In genomic region chr10:87095241-87095945, GRCh38 we compare ENCODE assay signal across 8 cellular contexts. TPM values are rescaled to one million over a fixed set of nuclear protein-coding genes. Genes with fewer than 3 reads are reported as not detected.
DNase-seq lines count a peak whose midpoint lies in the region; ATAC-seq, FAIRE-seq and TF ChIP-seq lines count a peak whose summit lies in the region.

No MANE protein-coding gene starts in this region.

- no peaks in the 10 kb centered on the region for H3K9me2 ChIP-seq in DOHH2 (replicated peaks; ENCODE audit: control insufficient read depth, low read length)

- H3K9ac ChIP-seq in HUES6 (ENCODE audit: low read length): peak overlapping the region; percentile 96

- H3K27me3 ChIP-seq in DOHH2 (ENCODE audit: control insufficient read depth, low read length) (no peaks in the 10 kb centered on the region), HUES6 (ENCODE audit: control insufficient read depth, insufficient read depth, low read length) (no peaks in the 10 kb centered on the region), left ventricle myocardium inferior (ENCODE audit: low read depth) (no peaks in the 10 kb centered on the region), psoas muscle (ENCODE audit: insufficient read depth in 3 of 3, low read length in 2 of 3) (no peaks in the 10 kb centered on the region)

- peak; percentile 63 for DNase-seq in T follicular helper cell (ENCODE audit: low read depth)
- peak; percentile 85 for DNase-seq in left ventricle myocardium inferior
- DNase-seq in psoas muscle: peak; percentile 90 to 92
- DNase-seq in urothelium cell line (ENCODE audit: low spot score): peak; percentile 83

- peaks cover 56% of the 10 kb centered on the region for H3K36me3 ChIP-seq in DOHH2 (ENCODE audit: control insufficient read depth, low read length)
- peaks cover 6% of the 10 kb centered on the region for H3K36me3 ChIP-seq in HUES6 (ENCODE audit: control insufficient read depth, insufficient read depth, low read length)
- H3K36me3 ChIP-seq in left ventricle myocardium inferior: peaks cover 22% of the 10 kb centered on the region
- peaks cover 0 to 32% of the 10 kb centered on the region in 2 donors for H3K36me3 ChIP-seq in psoas muscle (ENCODE audit: insufficient read depth in 1 of 2, low read depth in 1 of 2)

- H3K4me3 ChIP-seq in DOHH2 (ENCODE audit: low read length) (peak overlapping the region; percentile 93), HUES6 (ENCODE audit: low read depth, low read length) (peak overlapping the region; percentile 91), left ventricle myocardium inferior (peak overlapping the region; percentile 83), psoas muscle (peak overlapping the region; percentile 77)

- WGBS in adipose tissue, 3 donors: 0 to 1% (median 1%) methylated on average over 47 to 59 of the region's 59 CpGs
- 1% methylated on average over 41 to 59 of the region's 59 CpGs for WGBS in psoas muscle, 3 donors

- no peak for FAIRE-seq in urothelium cell line (lab: Jason Lieb, UNC)

- intact Hi-C loops in left ventricle myocardium inferior (cut with micrococcal nuclease) (no loop called here), psoas muscle (cut with DNase I) (loop anchor here (10.0 kb wide), 1 partner anchor 121 kb away; no protein-coding TSS in a partner anchor)

- peaks cover 41% of the 10 kb centered on the region for H3K4me1 ChIP-seq in DOHH2 (ENCODE audit: control insufficient read depth, low read length)
- H3K4me1 ChIP-seq in HUES6 (ENCODE audit: control insufficient read depth, insufficient read depth, low read length): peaks cover 21% of the 10 kb centered on the region
- H3K4me1 ChIP-seq in left ventricle myocardium inferior: peaks cover 50% of the 10 kb centered on the region
- peaks cover 28% of the 10 kb centered on the region for H3K4me1 ChIP-seq in psoas muscle

- H3K27ac ChIP-seq in DOHH2 (ENCODE audit: low read depth, low read length): peak overlapping the region; percentile 78
- H3K27ac ChIP-seq in HUES6 (ENCODE audit: low read depth, low read length): peak overlapping the region; percentile 65
- peak overlapping the region; percentile 83 for H3K27ac ChIP-seq in adipose tissue (ENCODE audit: low read depth, low read length)
- H3K27ac ChIP-seq in left ventricle myocardium inferior (replicated peaks): peak overlapping the region; percentile 99
- peak overlapping the region; percentile 98 for H3K27ac ChIP-seq in psoas muscle

- ATAC-seq in GM21447 (IDR thresholded peaks at IDR 0.05; ENCODE audit: unreplicated experiment) (peak; percentile 44), psoas muscle (peak; percentile 82 to 89 (median 86))

- no peaks in the 10 kb centered on the region for H3F3A ChIP-seq in DOHH2 (ENCODE audit: control insufficient read depth, insufficient read depth)

- TF ChIP-seq CTCF in DOHH2 (IDR thresholded peaks at IDR 0.05; ENCODE audit: low read depth, low read length, poor library complexity, severe bottlenecking): no peak
- no peak for TF ChIP-seq CTCF in left ventricle myocardium inferior (IDR thresholded peaks at IDR 0.05; ENCODE audit: borderline replicate concordance)
- no peak for TF ChIP-seq CTCF in psoas muscle (IDR thresholded peaks at IDR 0.05)

- H4K20me1 ChIP-seq in DOHH2 (ENCODE audit: control insufficient read depth, insufficient read depth, low read depth, low read length): peaks cover 24% of the 10 kb centered on the region

- peak overlapping the region; percentile 89 for H3K4me2 ChIP-seq in DOHH2 (ENCODE audit: low read length)

- H3K9me3 ChIP-seq in DOHH2 (ENCODE audit: control insufficient read depth, insufficient read depth, low read length) (no peaks in the 10 kb centered on the region), HUES6 (ENCODE audit: control insufficient read depth, insufficient read depth, low read depth, low read length) (no peaks in the 10 kb centered on the region), left ventricle myocardium inferior (replicated peaks) (no peaks in the 10 kb centered on the region), psoas muscle (no peaks in the 10 kb centered on the region)

- peaks cover 87% of the 10 kb centered on the region for H3K79me2 ChIP-seq in DOHH2 (ENCODE audit: control insufficient read depth, low read length)

RNA-seq across cellular contexts. Expression of gene SHLD2, which starts 0.4 kb away (rescaled TPM):
- polyA plus RNA-seq in adipose tissue: 10 to 100 TPM in 2 of 3 donors, 1 to 10 TPM in 1; 9.0 to 21.7 (median 15.0) TPM
- total RNA-seq in left ventricle myocardium inferior: 8.4 TPM
- 10 to 100 TPM in 3 of 4 donors, 1 to 10 TPM in 1; 7.9 to 14.5 (median 12.5) TPM for total RNA-seq in psoas muscle
- polyA plus RNA-seq in psoas muscle: 10 to 100 TPM; 11.1 to 25.7 (median 24.0) TPM

RNA-seq across cellular contexts. Expression of gene GLUD1, which starts 0.8 kb away (rescaled TPM):
- polyA plus RNA-seq in adipose tissue (10 to 100 TPM; 44.9 to 83.7 (median 69.8) TPM), psoas muscle (10 to 100 TPM; 42.3 to 64.0 (median 57.0) TPM)
- total RNA-seq in left ventricle myocardium inferior (96.4 TPM), psoas muscle (10 to 100 TPM; 54.2 to 70.8 (median 58.7) TPM)

Comparison
In these comparisons a context has a peak if more than half of its experiments do, and no peak if none do; other contexts are left out.
1. Peak in every context shown above with its lines: DNase-seq, ATAC-seq, H3K4me3 ChIP-seq and H3K27ac ChIP-seq.